Comparison of ENCODE assay signal across 19 cellular contexts in the genomic region with DNA sequence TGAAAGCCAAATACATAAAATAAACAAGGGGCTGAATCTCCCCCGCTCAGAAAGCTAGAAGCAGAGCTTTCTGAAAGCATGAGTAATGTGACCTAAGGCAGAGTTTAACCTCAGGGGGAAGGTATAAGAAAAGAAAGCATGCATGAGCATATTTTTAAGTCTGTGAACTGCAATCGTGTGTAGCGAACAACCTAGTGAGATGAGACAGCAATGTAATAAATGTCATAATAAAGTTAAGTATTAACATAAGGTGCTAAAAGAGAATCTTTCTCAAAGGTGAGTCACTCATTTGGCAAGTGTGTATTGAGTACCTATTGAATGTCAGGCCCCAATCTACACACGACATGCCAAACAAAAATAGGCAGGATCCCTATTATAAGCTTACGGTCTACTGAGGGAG. TPM values are rescaled to one million over a fixed set of nuclear protein-coding genes. Genes with fewer than 3 reads are reported as not detected.
DNase-seq lines count a peak whose midpoint lies in the region; ATAC-seq, FAIRE-seq and TF ChIP-seq lines count a peak whose summit lies in the region.
"Had no signal": no experiment of that assay in that cellular context is flagged by ENCODE, and none has a peak within 500 bp of the region (broad histone marks: within the 10 kb centered on the region; RNA-seq: fewer than 3 reads in every experiment).

No MANE protein-coding gene starts in this region.

- ATAC-seq in A549 (peak in 1 of 2 experiments; percentile 70; a peak in 3 of 6 replicates), HG03354 (IDR thresholded peaks at IDR 0.05; ENCODE audit: poor library complexity, severe bottlenecking, unreplicated experiment) (peak; percentile 48), natural killer cell (no peak), HG02763 (IDR thresholded peaks at IDR 0.05; ENCODE audit: unreplicated experiment) (no peak)
- no peak for ATAC-seq in activated T-helper 17 cell treated with anti-CD3 and anti-CD28 coated beads, Interleukin-2, amount 50 U/mL, for 72 hours (replicated peaks)
- ATAC-seq: activated CD8-positive, alpha-beta T cell treated with anti-CD3 and anti-CD28 coated beads for 36 hours; sciatic nerve had no signal

- H3K4me3 Mint-ChIP-seq in natural killer cell = no peak overlapping the region
- no peak overlapping the region for H3K4me3 Mint-ChIP-seq in activated T-helper 17 cell treated with anti-CD3 and anti-CD28 coated beads, Interleukin-2, amount 50 U/mL, for 72 hours
- H3K4me3 Mint-ChIP-seq: activated CD8-positive, alpha-beta T cell treated with anti-CD3 and anti-CD28 coated beads for 36 hours; H9 had no signal

- no peak overlapping the region for H3K27ac Mint-ChIP-seq in natural killer cell
- H3K27ac Mint-ChIP-seq in activated T-helper 17 cell treated with anti-CD3 and anti-CD28 coated beads, Interleukin-2, amount 50 U/mL, for 72 hours = no peak overlapping the region
- H3K27ac Mint-ChIP-seq: activated CD8-positive, alpha-beta T cell treated with anti-CD3 and anti-CD28 coated beads for 36 hours; activated T-helper 2 cell treated with anti-CD3 and anti-CD28 coated beads, Interferon-gamma antibody, Interleukin-2, Interleukin-4, amounts not matched to agents 10 μg/mL and 5 μg/mL and 100 μg/mL, durations not matched to agents 14 hours and 24 hours and 36 hours had no signal

- H3K4me1 ChIP-seq in A549 = peaks cover 23% of the 10 kb centered on the region

- no peak for TF ChIP-seq POLR2A in A549 (IDR thresholded peaks at IDR 0.05; ENCODE audit: low read length)

- H3K27ac ChIP-seq in A549 = peak overlapping the region in 1 of 2 experiments; percentile 58; a peak in 3 of 6 replicates
- H3K27ac ChIP-seq: coronary artery had no signal

- H3K4me2 ChIP-seq in A549 = peak overlapping the region; percentile 53
- H3K4me2 ChIP-seq: SK-N-SH had no signal

- H3K27me3 Mint-ChIP-seq in natural killer cell (ENCODE audit: low read depth in 2 of 2) = no peaks in the 10 kb centered on the region
- H3K27me3 Mint-ChIP-seq in activated T-helper 17 cell treated with anti-CD3 and anti-CD28 coated beads, Interleukin-2, amount 50 U/mL, for 72 hours = no peaks in the 10 kb centered on the region
- H3K27me3 Mint-ChIP-seq: activated CD8-positive, alpha-beta T cell treated with anti-CD3 and anti-CD28 coated beads for 36 hours had no signal

- peak; percentile 18 to 32 for DNase-seq in A549 (ENCODE audit: low read depth in 1 of 2, low spot score in 1 of 2)
- DNase-seq in astrocyte of the hippocampus (ENCODE audit: low read depth, low spot score) = peak; percentile 2
- peak; percentile 97 for DNase-seq in kidney glomerular epithelial cell (lab: John Stamatoyannopoulos, UW)
- no peak for DNase-seq in stimulated activated CD4-positive, alpha-beta T cell treated with anti-CD3 and anti-CD28 coated beads, Interleukin-15, amount 100 ng/mL, for 24 hours
- DNase-seq in natural killer cell = no peak
- DNase-seq: activated CD8-positive, alpha-beta T cell treated with anti-CD3 and anti-CD28 coated beads for 36 hours; amygdala; H9; hypothalamus; NCI-H187; SK-N-SH; stimulated activated CD4-positive, alpha-beta T cell treated with anti-CD3 and anti-CD28 coated beads, Interleukin-4, amount 100 ng/mL, for 4 hours had no signal

- TF ChIP-seq CTCF in A549 (IDR thresholded peaks at IDR 0.05) = no peak
- TF ChIP-seq CTCF in natural killer cell (IDR thresholded peaks at IDR 0.05) = no peak

- POLR2A ChIA-PET in A549 (lab: Yijun Ruan, JAX) = no interaction called here

- H3K9me3 ChIP-seq in A549 = no peaks in the 10 kb centered on the region
- H3K9me3 ChIP-seq: SK-N-SH had no signal

- no peak for FAIRE-seq in A549 (lab: Jason Lieb, UNC)
- FAIRE-seq: urothelium cell line had no signal

- TF ChIP-seq RAD21 in A549 (conservative IDR thresholded peaks at IDR 0.05 in 1 of 2, IDR thresholded peaks at IDR 0.05 in 1 of 2) = no peak

- H3K9me3 Mint-ChIP-seq in natural killer cell = no peaks in the 10 kb centered on the region
- H3K9me3 Mint-ChIP-seq in activated T-helper 17 cell treated with anti-CD3 and anti-CD28 coated beads, Interleukin-2, amount 50 U/mL, for 72 hours = no peaks in the 10 kb centered on the region
- H3K9me3 Mint-ChIP-seq: activated CD8-positive, alpha-beta T cell treated with anti-CD3 and anti-CD28 coated beads for 36 hours; activated T-helper 2 cell treated with anti-CD3 and anti-CD28 coated beads, Interferon-gamma antibody, Interleukin-2, Interleukin-4, amounts not matched to agents 10 μg/mL and 5 μg/mL and 100 μg/mL, durations not matched to agents 14 hours and 24 hours and 36 hours; H9 had no signal

- 18% methylated on average over 5 of the region's 5 CpGs for WGBS in A549 (ENCODE audit: missing lambda C conversion rate)

- intact Hi-C loops in natural killer cell (cut with micrococcal nuclease) = no loop called here

- no peak overlapping the region for H3K4me3 ChIP-seq in A549
- H3K4me3 ChIP-seq: coronary artery had no signal

- CTCF ChIA-PET in A549 (lab: Yijun Ruan, JAX) = interaction anchor here (1.6 kb wide), 1 partner anchor 188 kb away, joined by 3 read pairs; no protein-coding TSS in a partner anchor

- H3K4me1 Mint-ChIP-seq in natural killer cell = no peaks in the 10 kb centered on the region
- no peaks in the 10 kb centered on the region for H3K4me1 Mint-ChIP-seq in activated T-helper 17 cell treated with anti-CD3 and anti-CD28 coated beads, Interleukin-2, amount 50 U/mL, for 72 hours

- no peaks in the 10 kb centered on the region for H3K36me3 Mint-ChIP-seq in natural killer cell
- H3K36me3 Mint-ChIP-seq in activated T-helper 17 cell treated with anti-CD3 and anti-CD28 coated beads, Interleukin-2, amount 50 U/mL, for 72 hours (ENCODE audit: low read depth) = no peaks in the 10 kb centered on the region

- TF ChIP-seq EP300 in A549 (IDR thresholded peaks at IDR 0.05) = no peak

TF ChIP-seq in A549, 52 proteins besides CTCF, POLR2A, EP300 and RAD21:
- TF ChIP-seq RNF2 (IDR thresholded peaks at IDR 0.05; ENCODE audit: borderline replicate concordance, low read depth) = no peak
- no peak for TF ChIP-seq FOSL2 (IDR thresholded peaks at IDR 0.05)
- peak; percentile 40; the same call in 1 of the 2 replicates for TF ChIP-seq FOSL2 (CRISPR knock-in tag; IDR thresholded peaks at IDR 0.05)
- TF ChIP-seq ZC3H11A (IDR thresholded peaks at IDR 0.05) = no peak

RNA-seq across cellular contexts. Expression of a gene that starts 14.2 kb away (rescaled TPM):
- 17.6 and 20.6 TPM in 2 replicates for polyA plus RNA-seq in A549 (2011; rRNA removed)
- polyA plus RNA-seq in A549 (2012; cell fraction: cytosol; rRNA removed) = 13.3 and 15.1 TPM in 2 replicates
- polyA plus RNA-seq in A549 (2012; cell fraction: nucleus; rRNA removed) = 14.8 and 18.4 TPM in 2 replicates
- polyA plus RNA-seq in A549 (2017; fragmentation: RNase III; extraction: RNeasy Plus Mini Kit Qiagen cat#74134 plus additional on column Dnase treatment) = 19.5 to 21.6 TPM (median 20.4 TPM) in 3 replicates
- 29.8 and 33.4 TPM in 2 replicates for polyA minus RNA-seq in A549 (2011; rRNA and poly(A)+ RNA removed)
- 10 to 100 TPM; 55.5 to 66.7 (median 62.2) TPM for total RNA-seq in natural killer cell
- total RNA-seq in activated T-helper 17 cell treated with anti-CD3 and anti-CD28 coated beads, Interleukin-2, amount 50 U/mL, for 72 hours = 10 to 100 TPM; 30.9 to 33.0 TPM

RNA-seq across cellular contexts. Expression of a gene that starts 38.7 kb away (rescaled TPM):
- polyA plus RNA-seq in A549 (2011; rRNA removed) = 944 and 1,087 TPM in 2 replicates
- 384 and 510 TPM in 2 replicates for polyA plus RNA-seq in A549 (2012; cell fraction: cytosol; rRNA removed)
- 279 and 366 TPM in 2 replicates for polyA plus RNA-seq in A549 (2012; cell fraction: nucleus; rRNA removed)
- polyA plus RNA-seq in A549 (2017; fragmentation: RNase III; extraction: RNeasy Plus Mini Kit Qiagen cat#74134 plus additional on column Dnase treatment) = 1,680 to 2,326 TPM (median 1,864 TPM) in 3 replicates
- 429 and 465 TPM in 2 replicates for polyA minus RNA-seq in A549 (2011; rRNA and poly(A)+ RNA removed)
- 100 to 1,000 TPM; 470 to 665 (median 663) TPM for total RNA-seq in natural killer cell
- 1,000 to 10,000 TPM in 1 of 2 donors, 100 to 1,000 TPM in 1; 639 to 1,352 TPM for total RNA-seq in activated T-helper 17 cell treated with anti-CD3 and anti-CD28 coated beads, Interleukin-2, amount 50 U/mL, for 72 hours

Comparison
In these comparisons a context has a peak if more than half of its experiments do, and no peak if none do; other contexts are left out.
1. DNase-seq: peak in A549 (2 of 2), astrocyte of the hippocampus (single experiment) and kidney glomerular epithelial cell (single experiment); none in stimulated activated CD4-positive, alpha-beta T cell treated with anti-CD3 and anti-CD28 coated beads, Interleukin-15, amount 100 ng/mL, for 24 hours (single experiment) and natural killer cell (single experiment).